18 cellular contexts compared by ENCODE assay signal in genomic region chr15:70278644-70279043, GRCh38.
DNase-seq lines count a peak whose midpoint lies in the region; FAIRE-seq and TF ChIP-seq lines count a peak whose summit lies in the region.
"Had no signal": no experiment of that assay in that cellular context is flagged by ENCODE, and none has a peak within 500 bp of the region (broad histone marks: within the 10 kb centered on the region; RNA-seq: fewer than 3 reads in every experiment).

No MANE protein-coding gene starts in this region.

- intact Hi-C loops in spleen (cut with DNase I; ENCODE audit: low total_unique reads), result no loop called here
- intact Hi-C loops in sigmoid colon (cut with DNase I), result no loop called here

- no peak overlapping the region for H2AK5ac ChIP-seq in mesendoderm (ENCODE audit: low read length)

- H3K4me2 ChIP-seq in mesendoderm (ENCODE audit: low read length), result no peak overlapping the region
- H3K4me2 ChIP-seq: BLaER1 had no signal

- H3K27ac ChIP-seq in coronary artery (no peak overlapping the region), spleen (no peak overlapping the region), sigmoid colon (no peak overlapping the region), mesendoderm (ENCODE audit: low read depth, low read length) (no peak overlapping the region)
- H3K27ac ChIP-seq: BLaER1 had no signal

- DNase-seq in GM12891 (ENCODE audit: insufficient read length, low spot score), result no peak
- peak; percentile 35 for DNase-seq in GM13976 (ENCODE audit: low spot score)
- DNase-seq in coronary artery (ENCODE audit: low spot score), result peak; percentile 49
- DNase-seq in spleen, result peak; percentile 47
- no peak for DNase-seq in sigmoid colon
- DNase-seq in SW480 (ENCODE audit: low spot score), result no peak
- no peak for DNase-seq in mesendoderm
- DNase-seq: Caco-2; CD4-positive, alpha-beta memory T cell; DND-41; GOT3; Karpas-422; NCI-H1694 treated with DMSO at 0.1 percent for 48 hours; NCI-H446; RPMI8226; SIG-M5 had no signal

- H2BK120ac ChIP-seq in mesendoderm (ENCODE audit: low read depth, low read length), result no peak overlapping the region

- H3K4me1 ChIP-seq in spleen (peaks cover 0 to 19% (median 4%) of the 10 kb centered on the region in 6 donors), sigmoid colon (peaks cover 0 to 7% (median 0%) of the 10 kb centered on the region in 4 donors), mesendoderm (ENCODE audit: control insufficient read depth, low read depth, low read length) (no peaks in the 10 kb centered on the region)
- H3K4me1 ChIP-seq: Caco-2 had no signal

- no peak for TF ChIP-seq EP300 in sigmoid colon (IDR thresholded peaks at IDR 0.05)

- no peak overlapping the region for H3K56ac ChIP-seq in mesendoderm (ENCODE audit: low read length)

- peak; percentile 56 for FAIRE-seq in GM12891 (lab: Jason Lieb, UNC)
- FAIRE-seq: GM19239 had no signal

- H3K23ac ChIP-seq in mesendoderm (ENCODE audit: low read length), result no peak overlapping the region

- no peaks in the 10 kb centered on the region for H3K79me2 ChIP-seq in mesendoderm (ENCODE audit: control insufficient read depth, insufficient read depth, low read length)

- no peak overlapping the region for H4K5ac ChIP-seq in mesendoderm (ENCODE audit: low read length)

- no peak overlapping the region for H3K9ac ChIP-seq in mesendoderm (ENCODE audit: low read length)
- H3K9ac ChIP-seq: BLaER1 had no signal

- H3K36me3 ChIP-seq in spleen (no peaks in the 10 kb centered on the region), sigmoid colon (no peaks in the 10 kb centered on the region), mesendoderm (ENCODE audit: control insufficient read depth, insufficient read depth, low read length) (no peaks in the 10 kb centered on the region)
- H3K36me3 ChIP-seq: BLaER1 had no signal

- H3K27me3 ChIP-seq in spleen (replicated peaks in 1 of 7) (peaks cover 0 to 30% (median 0%) of the 10 kb centered on the region in 7 donors), sigmoid colon (no peaks in the 10 kb centered on the region), mesendoderm (ENCODE audit: insufficient read depth, low read length, poor library complexity) (no peaks in the 10 kb centered on the region)
- H3K27me3 ChIP-seq: BLaER1 had no signal

- H3K79me1 ChIP-seq in mesendoderm (ENCODE audit: low read length), result no peaks in the 10 kb centered on the region

- TF ChIP-seq POLR2A in GM12891 (IDR thresholded peaks at IDR 0.05; ENCODE audit: low read depth, low read length) (no peak), spleen (IDR thresholded peaks at IDR 0.05) (no peak), sigmoid colon (IDR thresholded peaks at IDR 0.05) (no peak)

- no peak overlapping the region for H3K4ac ChIP-seq in mesendoderm (ENCODE audit: low read depth, low read length)

- H3K9me3 ChIP-seq in spleen, result no peaks in the 10 kb centered on the region
- H3K9me3 ChIP-seq in sigmoid colon, result no peaks in the 10 kb centered on the region
- H3K9me3 ChIP-seq: BLaER1, Caco-2 had no signal

- 53 to 74% (median 67%) methylated on average over 7 of the region's 7 CpGs for WGBS in spleen, 5 donors
- WGBS in sigmoid colon, 2 donors, result 72 to 77% methylated on average over 7 of the region's 7 CpGs
- WGBS in mesendoderm (ENCODE audit: extremely low coverage, insufficient coverage, low lambda C conversion rate), result no CpG with 5 or more reads among the region's 7 CpGs

- TF ChIP-seq CTCF in GM13976 (IDR thresholded peaks at IDR 0.05; ENCODE audit: borderline replicate concordance, control extremely low read depth, extremely low read depth, insufficient read depth, missing control alignments) (no peak), coronary artery (IDR thresholded peaks at IDR 0.05) (no peak), spleen (IDR thresholded peaks at IDR 0.05 in 8 of 11, conservative IDR thresholded peaks at IDR 0.05 in 3 of 11) (no peak), sigmoid colon (IDR thresholded peaks at IDR 0.05) (no peak)

- H3K18ac ChIP-seq in mesendoderm (ENCODE audit: low read length), result no peak overlapping the region

- H2BK5ac ChIP-seq in mesendoderm (ENCODE audit: low read length), result no peak overlapping the region

- no peak overlapping the region for H3K4me3 ChIP-seq in coronary artery
- no peak overlapping the region for H3K4me3 ChIP-seq in spleen
- no peak overlapping the region for H3K4me3 ChIP-seq in sigmoid colon
- no peak overlapping the region for H3K4me3 ChIP-seq in mesendoderm (ENCODE audit: low read length)
- H3K4me3 ChIP-seq: BLaER1 had no signal

- H2BK15ac ChIP-seq in mesendoderm (replicated peaks; ENCODE audit: low read depth), result no peak overlapping the region

- in situ Hi-C loops in GM13976 (cut with MboI; ENCODE audit: low sequenced_read_pairs, unreplicated experiment), result no loop called here

- no peak overlapping the region for H4K8ac ChIP-seq in mesendoderm (ENCODE audit: low read depth, low read length)

TF ChIP-seq in GM12891, 5 proteins besides CTCF, POLR2A, EP300 and RAD21:
- TF ChIP-seq POLR2AphosphoS5 (IDR thresholded peaks at IDR 0.05; ENCODE audit: low read depth, low read length) (no peak), POU2F2 (IDR thresholded peaks at IDR 0.05; ENCODE audit: low read depth, low read length) (no peak), SPI1 (IDR thresholded peaks at IDR 0.05; ENCODE audit: low read depth, low read length) (no peak), TAF1 (IDR thresholded peaks at IDR 0.05; ENCODE audit: low read depth, low read length) (no peak), PAX5 (IDR thresholded peaks at IDR 0.05; ENCODE audit: insufficient read depth, low read length, severe bottlenecking) (no peak)

Comparison
In these comparisons a context has a peak if more than half of its experiments do, and no peak if none do; other contexts are left out.
1. DNase-seq: peak in GM13976 (single experiment), coronary artery (single experiment) and spleen (single experiment); none in GM12891 (single experiment), sigmoid colon (single experiment), SW480 (single experiment) and mesendoderm (single experiment).